ENCODE assay signal across 8 cellular contexts in genomic region chr9:35732185-35733108, GRCh38. TPM values are rescaled to one million over a fixed set of nuclear protein-coding genes. Genes with fewer than 3 reads are reported as not detected.
DNase-seq lines count a peak whose midpoint lies in the region; ATAC-seq and TF ChIP-seq lines count a peak whose summit lies in the region.

CREB3 (plus strand) TSS chr9:35732666; CDS start chr9:35732773, 107 bp downstream.
TLN1 (minus strand) TSS chr9:35732195; CDS start chr9:35725694, 6,501 bp downstream.

- H3K4me3 ChIP-seq in KMS-11 (IDR thresholded peaks at IDR 0.05; ENCODE audit: insufficient read depth, low read depth, low read length) (no peak within 1 kb of the TSS), Panc1 (ENCODE audit: low read depth in 2 of 2, low read length in 2 of 2) (peak within 1 kb of the TSS; percentile 82 to 99), esophagus (ENCODE audit: low read depth in 1 of 2, low read length in 2 of 2) (peak within 1 kb of the TSS; percentile 81 to 83), muscle layer of colon (ENCODE audit: low read depth in 1 of 2, low read length in 2 of 2) (peak within 1 kb of the TSS; percentile 60 to 92)

- POLR2A ChIA-PET in Panc1 (lab: Charles Lee) = interaction anchor here (0.5 to 1.8 kb wide), 8 partner anchors 13 to 653 kb away, joined by 3 to 11 read pairs (median 6); partner anchors contain the start of genes ARHGEF39, CCDC107, FANCG and RMRP

- H3K4me1 Mint-ChIP-seq in activated T-cell treated with anti-CD3 and anti-CD28 coated beads, Interleukin-2, amount 50 U/mL, for 4 hours (ENCODE audit: low read depth) = peaks cover 21% of the 10 kb centered on the region

- ATAC-seq in GM21737 (IDR thresholded peaks at IDR 0.05; ENCODE audit: unreplicated experiment) (peak; percentile 71), Panc1 (peak; percentile 93)
- peak; percentile 89 for ATAC-seq in activated T-cell treated with anti-CD3 and anti-CD28 coated beads, Interleukin-2, amount 50 U/mL, for 4 hours

- peaks cover 42% of the 10 kb centered on the region for H3K79me2 ChIP-seq in KMS-11 (ENCODE audit: insufficient read depth, low read depth)

- H3K9ac ChIP-seq in KMS-11 (peak within 1 kb of the TSS; percentile 71), muscle layer of colon (ENCODE audit: low read length) (peak within 1 kb of the TSS; percentile 99)

- H3K36me3 ChIP-seq in KMS-11 (ENCODE audit: insufficient read depth) = no peaks in the 10 kb centered on the region
- peaks cover 19% of the 10 kb centered on the region for H3K36me3 ChIP-seq in Panc1 (ENCODE audit: control insufficient read depth, insufficient read depth, low read length)
- peaks cover 4 to 16% of the 10 kb centered on the region in 2 donors for H3K36me3 ChIP-seq in esophagus (ENCODE audit: control insufficient read depth in 2 of 2, insufficient read depth in 2 of 2, low read length in 1 of 2)
- peaks cover 32% of the 10 kb centered on the region for H3K36me3 ChIP-seq in muscle layer of colon (ENCODE audit: insufficient read depth, low read length)

- BruUV-seq in Panc1 (replicated peaks; lab: Mats Ljungman, UMichigan) = TSS peak; percentile 90

- DNase-seq in DMS79 treated with DMSO at 0.1 percent for 48 hours (lab: John Stamatoyannopoulos, UW) (peak; percentile 95), Panc1 (ENCODE audit: low read depth, low spot score) (peak; percentile 85)
- DNase-seq in activated T-cell treated with anti-CD3 and anti-CD28 coated beads, Interleukin-2, amount 50 U/mL, for 4 hours = peak; percentile 94
- DNase-seq in stimulated activated CD8-positive, alpha-beta memory T cell treated with anti-CD3 and anti-CD28 coated beads, Interleukin-7, amount 100 ng/mL, for 4 hours (ENCODE audit: low read depth in 2 of 2) = peak; percentile 94 to 96

- H3K9me3 ChIP-seq in Panc1 (ENCODE audit: control insufficient read depth, insufficient read depth, low read depth, low read length) = no peaks in the 10 kb centered on the region
- H3K9me3 ChIP-seq in esophagus (ENCODE audit: control insufficient read depth in 2 of 2, insufficient read depth in 1 of 2, low read depth in 1 of 2, low read length in 1 of 2) = no peaks in the 10 kb centered on the region
- no peaks in the 10 kb centered on the region for H3K9me3 ChIP-seq in muscle layer of colon (ENCODE audit: low read length)

- no peak within 1 kb of the TSS for H3K4me3 Mint-ChIP-seq in activated T-cell treated with anti-CD3 and anti-CD28 coated beads, Interleukin-2, amount 50 U/mL, for 4 hours

- peak within 1 kb of the TSS; percentile 80 for H2AFZ ChIP-seq in KMS-11 (ENCODE audit: low read depth)

- in situ Hi-C loops in Panc1 (cut with HindIII; ENCODE audit: low pct_unique_long_range_greater_than_20kb, low sequenced_read_pairs) = no loop called here

- no peaks in the 10 kb centered on the region for H3K9me3 Mint-ChIP-seq in activated T-cell treated with anti-CD3 and anti-CD28 coated beads, Interleukin-2, amount 50 U/mL, for 4 hours

- TF ChIP-seq CTCF in KMS-11 (conservative IDR thresholded peaks at IDR 0.05; ENCODE audit: low read depth, low read length) (no peak), Panc1 (IDR thresholded peaks at IDR 0.05) (no peak)

- 0% methylated on average over 60 of the region's 60 CpGs for WGBS in esophagus, 2 donors

- H3K4me2 ChIP-seq in KMS-11 = peak within 1 kb of the TSS; percentile 90

- H3K36me3 Mint-ChIP-seq in activated T-cell treated with anti-CD3 and anti-CD28 coated beads, Interleukin-2, amount 50 U/mL, for 4 hours (ENCODE audit: insufficient read depth) = peaks cover 14% of the 10 kb centered on the region

- peaks cover 42% of the 10 kb centered on the region for H3K4me1 ChIP-seq in KMS-11 (ENCODE audit: low read depth, poor library complexity, severe bottlenecking)
- peaks cover 51% of the 10 kb centered on the region for H3K4me1 ChIP-seq in Panc1 (ENCODE audit: control insufficient read depth, insufficient read depth, low read length)
- H3K4me1 ChIP-seq in esophagus (ENCODE audit: control insufficient read depth in 2 of 2, insufficient read depth in 2 of 2, low read length in 1 of 2) = peaks cover 10 to 11% of the 10 kb centered on the region in 2 donors
- peaks cover 54% of the 10 kb centered on the region for H3K4me1 ChIP-seq in muscle layer of colon (ENCODE audit: insufficient read depth, low read length)

- no peaks in the 10 kb centered on the region for H3K27me3 ChIP-seq in KMS-11 (ENCODE audit: insufficient read depth, low read depth)
- H3K27me3 ChIP-seq in Panc1 (ENCODE audit: control insufficient read depth, insufficient read depth, low read length) = no peaks in the 10 kb centered on the region
- no peaks in the 10 kb centered on the region for H3K27me3 ChIP-seq in esophagus (ENCODE audit: control insufficient read depth in 1 of 2, insufficient read depth in 2 of 2, low read length in 2 of 2)
- no peaks in the 10 kb centered on the region for H3K27me3 ChIP-seq in muscle layer of colon (ENCODE audit: control insufficient read depth in 1 of 2, insufficient read depth in 2 of 2, low read length in 2 of 2)

- H3K27ac ChIP-seq in KMS-11 (peak within 1 kb of the TSS; percentile 56), Panc1 (ENCODE audit: low read length) (peak within 1 kb of the TSS; percentile 95), esophagus (ENCODE audit: low read depth in 2 of 2, low read length in 1 of 2) (peak within 1 kb of the TSS; percentile 99), muscle layer of colon (ENCODE audit: low read depth, low read length) (peak within 1 kb of the TSS; percentile 95)

- H3K27me3 Mint-ChIP-seq in activated T-cell treated with anti-CD3 and anti-CD28 coated beads, Interleukin-2, amount 50 U/mL, for 4 hours (ENCODE audit: low read depth) = no peaks in the 10 kb centered on the region

- H4K20me1 ChIP-seq in KMS-11 (ENCODE audit: insufficient read depth) = peaks cover 9% of the 10 kb centered on the region; the same call in 1 of the 2 replicates

- intact Hi-C loops in Panc1 (cut with micrococcal nuclease; ENCODE audit: unreplicated experiment) = no loop called here

- CTCF ChIA-PET in Panc1 (lab: Charles Lee) = interaction anchor here (0.7 to 2.5 kb wide), 4 partner anchors 36 to 256 kb away, joined by 3 to 13 read pairs (median 4); no protein-coding TSS in a partner anchor

RNA-seq across cellular contexts. Expression of gene CREB3, which starts in this region (rescaled TPM):
- total RNA-seq in Panc1 (2021; ENCODE audit: unreplicated experiment) = 67.0 TPM
- 63.6 TPM for polyA plus RNA-seq in Panc1 (2012; ENCODE audit: insufficient read length)
- 10 to 100 TPM; 22.9 to 27.5 (median 23.6) TPM for total RNA-seq in activated T-cell treated with anti-CD3 and anti-CD28 coated beads, Interleukin-2, amount 50 U/mL, for 4 hours
- 10 to 100 TPM; 10.5 to 13.6 TPM for polyA plus RNA-seq in esophagus

RNA-seq across cellular contexts. Expression of gene TLN1, which starts in this region (rescaled TPM):
- total RNA-seq in Panc1 (2021; ENCODE audit: unreplicated experiment) = 347 TPM
- polyA plus RNA-seq in Panc1 (2012; ENCODE audit: insufficient read length) = 353 TPM
- 100 to 1,000 TPM; 210 to 252 (median 230) TPM for total RNA-seq in activated T-cell treated with anti-CD3 and anti-CD28 coated beads, Interleukin-2, amount 50 U/mL, for 4 hours
- polyA plus RNA-seq in esophagus = 10 to 100 TPM; 53.2 to 89.5 TPM
